Comparison of ENCODE assay signal across 19 cellular contexts in the genomic region with DNA sequence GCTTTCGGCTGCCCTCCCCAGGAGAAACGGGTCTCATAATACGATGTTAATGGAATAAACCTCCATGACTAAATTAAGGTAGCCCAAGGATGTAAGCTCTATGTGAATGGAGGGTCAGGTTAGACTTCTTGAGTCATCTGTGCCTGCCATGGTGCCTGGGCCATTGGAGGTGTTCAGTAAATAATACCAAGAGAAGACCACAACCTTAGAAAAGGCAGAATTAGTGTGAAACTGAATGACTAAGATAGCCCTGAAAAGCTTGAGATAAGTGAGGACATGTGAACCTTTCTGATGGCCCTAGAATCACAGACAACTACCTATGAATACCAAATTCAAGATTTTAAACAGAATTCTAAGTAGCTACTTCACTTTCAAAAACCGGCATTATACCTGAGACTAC.
DNase-seq lines count a peak whose midpoint lies in the region; ATAC-seq and TF ChIP-seq lines count a peak whose summit lies in the region.
"Had no signal": no experiment of that assay in that cellular context is flagged by ENCODE, and none has a peak within 500 bp of the region (broad histone marks: within the 10 kb centered on the region; RNA-seq: fewer than 3 reads in every experiment).

No MANE protein-coding gene starts in this region.

- H3K36me3 ChIP-seq in GM23338 (ENCODE audit: insufficient read depth) = no peaks in the 10 kb centered on the region
- H3K36me3 ChIP-seq: BLaER1 treated with 17β-estradiol and CSF1 and Interleukin-3, amounts not matched to agents 10 nM and 100 nM had no signal

- DNase-seq in GM23338 (ENCODE audit: low spot score) (no peak), RPMI8226 (peak; percentile 0), DMS 273 (lab: John Stamatoyannopoulos, UW; ENCODE audit: unreplicated experiment) (no peak), CD14-positive monocyte (ENCODE audit: low spot score) (no peak), NCI-H1694 treated with DMSO at 0.1 percent for 48 hours (lab: John Stamatoyannopoulos, UW) (no peak)
- no peak for DNase-seq in stimulated activated effector memory CD8-positive, alpha-beta T cell treated with anti-CD3 and anti-CD28 coated beads, Interleukin-12 subunit alpha, Interleukin-12 subunit beta, amount 100 ng/mL, for 72 hours (ENCODE audit: low spot score in 2 of 2)
- DNase-seq: AML-193; CD4-positive, alpha-beta memory T cell; CD4-positive, CD25-positive, alpha-beta regulatory T cell; CD8-positive, alpha-beta memory T cell; COR-L47; DMS79 treated with DMSO at 0.1 percent for 48 hours; GF-D8 had no signal

- H3K79me2 ChIP-seq in GM23338 (replicated peaks; ENCODE audit: insufficient read depth) = no peaks in the 10 kb centered on the region

- H3K4me1 ChIP-seq in GM23338 (ENCODE audit: insufficient read depth) = no peaks in the 10 kb centered on the region
- H3K4me1 ChIP-seq: A549; BLaER1 treated with 17β-estradiol and CSF1 and Interleukin-3, amounts not matched to agents 10 nM and 100 nM had no signal

- H3K4me1 Mint-ChIP-seq in GM23338 (no peaks in the 10 kb centered on the region), CD14-positive monocyte (no peaks in the 10 kb centered on the region)
- H3K4me1 Mint-ChIP-seq in stimulated activated effector memory CD8-positive, alpha-beta T cell treated with anti-CD3 and anti-CD28 coated beads, Interleukin-12 subunit alpha, Interleukin-12 subunit beta, amount 100 ng/mL, for 72 hours = no peaks in the 10 kb centered on the region
- H3K4me1 Mint-ChIP-seq: B cell; CD4-positive, alpha-beta memory T cell; CD4-positive, CD25-positive, alpha-beta regulatory T cell; CD8-positive, alpha-beta memory T cell had no signal

- H3K4me3 ChIP-seq in GM23338 = no peak overlapping the region
- H3K4me3 ChIP-seq: A549; BLaER1 treated with 17β-estradiol and CSF1 and Interleukin-3, amounts not matched to agents 10 nM and 100 nM had no signal

- no peaks in the 10 kb centered on the region for H3K36me3 Mint-ChIP-seq in GM23338 (ENCODE audit: low read depth)
- no peaks in the 10 kb centered on the region for H3K36me3 Mint-ChIP-seq in stimulated activated effector memory CD8-positive, alpha-beta T cell treated with anti-CD3 and anti-CD28 coated beads, Interleukin-12 subunit alpha, Interleukin-12 subunit beta, amount 100 ng/mL, for 72 hours
- H3K36me3 Mint-ChIP-seq in CD14-positive monocyte = no peaks in the 10 kb centered on the region
- H3K36me3 Mint-ChIP-seq: CD4-positive, CD25-positive, alpha-beta regulatory T cell had no signal

- H3F3A ChIP-seq in GM23338 (replicated peaks; ENCODE audit: low read depth) = no peaks in the 10 kb centered on the region

- intact Hi-C loops in CD14-positive monocyte (cut with micrococcal nuclease) = no loop called here

- H3K27ac Mint-ChIP-seq in GM23338 (no peak overlapping the region), CD14-positive monocyte (no peak overlapping the region)
- H3K27ac Mint-ChIP-seq in stimulated activated effector memory CD8-positive, alpha-beta T cell treated with anti-CD3 and anti-CD28 coated beads, Interleukin-12 subunit alpha, Interleukin-12 subunit beta, amount 100 ng/mL, for 72 hours = no peak overlapping the region
- H3K27ac Mint-ChIP-seq: B cell; CD4-positive, alpha-beta memory T cell; CD4-positive, CD25-positive, alpha-beta regulatory T cell had no signal

- no peaks in the 10 kb centered on the region for H3K27me3 ChIP-seq in GM23338 (ENCODE audit: insufficient read depth)
- H3K27me3 ChIP-seq: BLaER1 treated with 17β-estradiol and CSF1 and Interleukin-3, amounts not matched to agents 10 nM and 100 nM had no signal

- no peak overlapping the region for H3K27ac ChIP-seq in GM23338 (ENCODE audit: low read depth)
- H3K27ac ChIP-seq: 22Rv1; A549; BLaER1 treated with 17β-estradiol and CSF1 and Interleukin-3, amounts not matched to agents 10 nM and 100 nM; C4-2B had no signal

- H2AFZ ChIP-seq in GM23338 = 0 out of 2 replicates have a peak overlapping the region, but pooled peaks have one; percentile 45

- H3K9me2 ChIP-seq in GM23338 (ENCODE audit: insufficient read depth) = 0 out of 2 replicates have a peak, but pooled peaks cover 3% of the 10 kb centered on the region

- H3K4me2 ChIP-seq in GM23338 = no peak overlapping the region
- H3K4me2 ChIP-seq: A549; BLaER1 treated with 17β-estradiol and CSF1 and Interleukin-3, amounts not matched to agents 10 nM and 100 nM had no signal

- no peaks in the 10 kb centered on the region for H4K20me1 ChIP-seq in GM23338 (replicated peaks; ENCODE audit: insufficient read depth)
- H4K20me1 ChIP-seq: BLaER1 treated with 17β-estradiol and CSF1 and Interleukin-3, amounts not matched to agents 10 nM and 100 nM had no signal

- no peak for TF ChIP-seq CTCF in GM23338 (conservative IDR thresholded peaks at IDR 0.05; ENCODE audit: low read depth in 2 of 2)
- TF ChIP-seq CTCF in CD14-positive monocyte (IDR thresholded peaks at IDR 0.05) = no peak

- H3K4me3 Mint-ChIP-seq in GM23338 (no peak overlapping the region), CD14-positive monocyte (no peak overlapping the region)
- H3K4me3 Mint-ChIP-seq in stimulated activated effector memory CD8-positive, alpha-beta T cell treated with anti-CD3 and anti-CD28 coated beads, Interleukin-12 subunit alpha, Interleukin-12 subunit beta, amount 100 ng/mL, for 72 hours = no peak overlapping the region
- H3K4me3 Mint-ChIP-seq: B cell; CD4-positive, alpha-beta memory T cell; CD4-positive, CD25-positive, alpha-beta regulatory T cell; CD8-positive, alpha-beta memory T cell had no signal

- no peaks in the 10 kb centered on the region for H3K27me3 Mint-ChIP-seq in GM23338 (ENCODE audit: insufficient read depth, low read depth, poor library complexity)
- H3K27me3 Mint-ChIP-seq in CD14-positive monocyte (ENCODE audit: low read depth in 3 of 3) = no peaks in the 10 kb centered on the region
- H3K27me3 Mint-ChIP-seq: B cell; CD4-positive, alpha-beta memory T cell; CD4-positive, CD25-positive, alpha-beta regulatory T cell had no signal

- H3K9me3 Mint-ChIP-seq in GM23338 (no peaks in the 10 kb centered on the region; the same call in 2 of the 3 replicates), CD14-positive monocyte (peaks cover 0 to 7% (median 0%) of the 10 kb centered on the region in 7 donors)
- H3K9me3 Mint-ChIP-seq in stimulated activated effector memory CD8-positive, alpha-beta T cell treated with anti-CD3 and anti-CD28 coated beads, Interleukin-12 subunit alpha, Interleukin-12 subunit beta, amount 100 ng/mL, for 72 hours = no peaks in the 10 kb centered on the region
- H3K9me3 Mint-ChIP-seq: CD4-positive, alpha-beta memory T cell; CD4-positive, CD25-positive, alpha-beta regulatory T cell; CD8-positive, alpha-beta memory T cell had no signal

- ATAC-seq in GM18520 (IDR thresholded peaks at IDR 0.05; ENCODE audit: unreplicated experiment) (peak; percentile 42), GM23338 (no peak)
- peak; percentile 47 for ATAC-seq in stimulated activated effector memory CD8-positive, alpha-beta T cell treated with anti-CD3 and anti-CD28 coated beads, Interleukin-12 subunit alpha, Interleukin-12 subunit beta, amount 100 ng/mL, for 72 hours
- ATAC-seq: A549 had no signal

TF ChIP-seq in GM23338, 12 proteins besides CTCF, POLR2A, EP300 and RAD21:
- TF ChIP-seq, protein P1, sequence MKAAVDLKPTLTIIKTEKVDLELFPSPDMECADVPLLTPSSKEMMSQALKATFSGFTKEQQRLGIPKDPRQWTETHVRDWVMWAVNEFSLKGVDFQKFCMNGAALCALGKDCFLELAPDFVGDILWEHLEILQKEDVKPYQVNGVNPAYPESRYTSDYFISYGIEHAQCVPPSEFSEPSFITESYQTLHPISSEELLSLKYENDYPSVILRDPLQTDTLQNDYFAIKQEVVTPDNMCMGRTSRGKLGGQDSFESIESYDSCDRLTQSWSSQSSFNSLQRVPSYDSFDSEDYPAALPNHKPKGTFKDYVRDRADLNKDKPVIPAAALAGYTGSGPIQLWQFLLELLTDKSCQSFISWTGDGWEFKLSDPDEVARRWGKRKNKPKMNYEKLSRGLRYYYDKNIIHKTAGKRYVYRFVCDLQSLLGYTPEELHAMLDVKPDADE (IDR thresholded peaks at IDR 0.05) = no peak
- no peak for TF ChIP-seq ZNF114 (CRISPR knock-in tag; IDR thresholded peaks at IDR 0.05)
